30 cellular contexts compared by ENCODE assay signal in genomic region chr20:42152570-42152969, GRCh38.
"Had no signal": no experiment of that assay in that cellular context is flagged by ENCODE, and none has a peak within 500 bp of the region (broad histone marks: within the 10 kb centered on the region; RNA-seq: fewer than 3 reads in every experiment).

No MANE protein-coding gene starts in this region.

- H3K4me3 ChIP-seq: ascending aorta, breast epithelium, cardiac muscle cell, coronary artery, esophagus muscularis mucosa, gastrocnemius medialis had no signal

- H3K27ac ChIP-seq: ascending aorta, breast epithelium, cardiac muscle cell, coronary artery, esophagus muscularis mucosa, foreskin keratinocyte, gastrocnemius medialis had no signal

- H3K9me3 ChIP-seq: ascending aorta, breast epithelium, esophagus muscularis mucosa, gastrocnemius medialis had no signal

- DNase-seq: activated CD4-positive, alpha-beta memory T cell treated with anti-CD3 and anti-CD28 coated beads for 36 hours; activated CD4-positive, alpha-beta T cell treated with anti-CD3 and anti-CD28 coated beads for 36 hours; activated CD4-positive, alpha-beta T cell treated with anti-CD3 and anti-CD28 coated beads, Interleukin-2, amount 10 ng/mL, durations not matched to agents 24 days and 14 days; activated CD4-positive, CD25-positive, alpha-beta regulatory T cell; activated CD4-positive, CD25-positive, alpha-beta regulatory T cell treated with anti-CD3 and anti-CD28 coated beads, Interleukin-2, amount 50 U/mL, for 72 hours; activated CD8-positive, alpha-beta memory T cell treated with anti-CD3 and anti-CD28 coated beads, Interleukin-2, amount 10 ng/mL, durations not matched to agents 7 days and 5 days; activated CD8-positive, alpha-beta memory T cell treated with anti-CD3 and anti-CD28 coated beads, Interleukin-2, amount 50 U/mL, for 4 hours; activated CD8-positive, alpha-beta T cell treated with anti-CD3 and anti-CD28 coated beads, Interleukin-2, amount 10 ng/mL, durations not matched to agents 7 days and 5 days; activated gamma-delta T cell; activated naive CD4-positive, alpha-beta T cell; activated naive CD4-positive, alpha-beta T cell treated with anti-CD3 and anti-CD28 coated beads, Interleukin-2, amount 10 ng/mL, durations not matched to agents 7 days and 5 days; activated naive CD8-positive, alpha-beta T cell treated with anti-CD3 and anti-CD28 coated beads, Interleukin-2, amount 10 ng/mL, durations not matched to agents 7 days and 5 days; activated T-cell treated with anti-CD3 and anti-CD28 coated beads, Interleukin-2, amount 50 U/mL, for 1 hour; activated T-cell treated with anti-CD3 and anti-CD28 coated beads, Interleukin-2, amount 50 U/mL, for 72 hours; central memory CD4-positive, alpha-beta T cell; effector CD4-positive, alpha-beta T cell; effector memory CD8-positive, alpha-beta T cell; erythroblast; foreskin keratinocyte; gastrocnemius medialis; SW 1271; T-helper 1 cell; T-helper 17 cell; T1000 had no signal

- H3K4me1 ChIP-seq: ascending aorta, breast epithelium, esophagus muscularis mucosa, foreskin keratinocyte, gastrocnemius medialis had no signal

- H3K27me3 ChIP-seq: ascending aorta, breast epithelium, cardiac muscle cell, esophagus muscularis mucosa, foreskin keratinocyte, gastrocnemius medialis had no signal

- ATAC-seq: activated CD4-positive, alpha-beta T cell treated with anti-CD3 and anti-CD28 coated beads for 36 hours; activated CD8-positive, alpha-beta memory T cell treated with anti-CD3 and anti-CD28 coated beads, Interleukin-2, amount 10 ng/mL, durations not matched to agents 7 days and 5 days; activated CD8-positive, alpha-beta T cell treated with anti-CD3 and anti-CD28 coated beads, Interleukin-2, amount 10 ng/mL, durations not matched to agents 7 days and 5 days; activated naive CD4-positive, alpha-beta T cell treated with anti-CD3 and anti-CD28 coated beads, Interleukin-2, amount 50 U/mL, for 72 hours; activated T-cell treated with anti-CD3 and anti-CD28 coated beads, Interleukin-2, amount 50 U/mL, for 72 hours; effector memory CD8-positive, alpha-beta T cell; foreskin keratinocyte; gastrocnemius medialis; T-helper 17 cell had no signal

- H3K36me3 ChIP-seq: ascending aorta, breast epithelium, cardiac muscle cell, esophagus muscularis mucosa, gastrocnemius medialis had no signal
